Comparison of ENCODE assay signal across 21 cellular contexts in the genomic region with DNA sequence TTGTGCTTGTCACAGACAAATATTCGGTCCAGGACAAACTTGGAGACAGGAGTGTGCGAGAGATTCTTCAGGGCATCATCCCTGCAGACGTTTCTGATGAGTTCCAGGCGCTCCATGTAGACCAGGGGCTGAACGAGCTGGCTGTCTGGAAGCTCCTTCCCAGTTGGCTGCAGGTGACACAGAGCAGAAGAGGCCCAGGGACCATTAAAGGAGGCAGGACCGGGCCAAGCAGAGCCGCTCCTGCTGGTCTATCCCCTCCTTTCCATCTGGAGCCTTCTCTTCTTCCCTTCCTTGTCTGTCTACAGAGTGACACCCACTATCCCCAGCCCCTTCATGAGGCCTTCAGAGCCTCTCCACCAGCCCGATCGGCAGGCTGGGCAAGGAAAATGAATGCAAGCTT. TPM values are rescaled to one million over a fixed set of nuclear protein-coding genes. Genes with fewer than 3 reads are reported as not detected.
DNase-seq lines count a peak whose midpoint lies in the region; ATAC-seq and TF ChIP-seq lines count a peak whose summit lies in the region.
"Had no signal": no experiment of that assay in that cellular context is flagged by ENCODE, and none has a peak within 500 bp of the region (broad histone marks: within the 10 kb centered on the region; RNA-seq: fewer than 3 reads in every experiment).

No MANE protein-coding gene starts in this region.

- CTCF ChIA-PET in activated CD8-positive, alpha-beta memory T cell treated with anti-CD3 and anti-CD28 coated beads, Interleukin-2, amount 10 ng/mL, durations not matched to agents 7 days and 5 days (lab: Charles Lee), result no interaction called here
- CTCF ChIA-PET in GM10248 (lab: Yijun Ruan, JAX), result interaction anchor here (1.0 to 1.7 kb wide), 3 partner anchors 8 to 17 kb away, joined by 3 to 10 read pairs (median 5); no protein-coding TSS in a partner anchor

- TF ChIP-seq CTCF in osteocyte (IDR thresholded peaks at IDR 0.05), result no peak
- TF ChIP-seq CTCF in GM10248 (IDR thresholded peaks at IDR 0.05; ENCODE audit: control extremely low read depth, extremely low read depth, low read depth, missing control alignments), result no peak

- H3K4me3 Mint-ChIP-seq in activated CD8-positive, alpha-beta memory T cell treated with anti-CD3 and anti-CD28 coated beads, Interleukin-2, amount 10 ng/mL, durations not matched to agents 7 days and 5 days, result no peak overlapping the region
- H3K4me3 Mint-ChIP-seq in osteocyte (ENCODE audit: unreplicated experiment), result no peak overlapping the region
- H3K4me3 Mint-ChIP-seq: CD14-positive monocyte; CD4-positive, alpha-beta T cell; CD8-positive, alpha-beta memory T cell; GM23338; HFFc6 had no signal

- DNase-seq in activated CD8-positive, alpha-beta memory T cell treated with anti-CD3 and anti-CD28 coated beads, Interleukin-2, amount 50 U/mL, for 48 hours, result peak; percentile 15
- no peak for DNase-seq in activated CD8-positive, alpha-beta memory T cell treated with anti-CD3 and anti-CD28 coated beads, Interleukin-2, amount 10 ng/mL, durations not matched to agents 7 days and 5 days
- DNase-seq in mesenteric fat pad (ENCODE audit: low spot score) (peak; percentile 47), osteocyte (ENCODE audit: extremely low spot score, unreplicated experiment) (peak; percentile 54), GM10248 (ENCODE audit: extremely low spot score) (no peak), cerebellar nuclear complex (lab: John Stamatoyannopoulos, UW) (no peak), hippocampal formation (lab: John Stamatoyannopoulos, UW) (no peak)
- DNase-seq: 8988T; ACHN; AML-193; BE2C; CD4-positive, alpha-beta T cell; CD8-positive, alpha-beta memory T cell; DMS 273 treated with DMSO at 0.1 percent for 48 hours; DMS79; EL; GDM1; HFFc6 had no signal

- peaks cover 3% of the 10 kb centered on the region for H3K36me3 Mint-ChIP-seq in activated CD8-positive, alpha-beta memory T cell treated with anti-CD3 and anti-CD28 coated beads, Interleukin-2, amount 10 ng/mL, durations not matched to agents 7 days and 5 days
- H3K36me3 Mint-ChIP-seq in osteocyte (ENCODE audit: unreplicated experiment), result peaks cover 24% of the 10 kb centered on the region

- no peaks in the 10 kb centered on the region for H3K4me1 Mint-ChIP-seq in activated CD8-positive, alpha-beta memory T cell treated with anti-CD3 and anti-CD28 coated beads, Interleukin-2, amount 10 ng/mL, durations not matched to agents 7 days and 5 days
- no peaks in the 10 kb centered on the region for H3K4me1 Mint-ChIP-seq in osteocyte (ENCODE audit: unreplicated experiment)
- H3K4me1 Mint-ChIP-seq: CD14-positive monocyte; CD8-positive, alpha-beta memory T cell had no signal

- POLR2A ChIA-PET in GM10248 (lab: Yijun Ruan, JAX), result no interaction called here

- H3K27me3 Mint-ChIP-seq in activated CD8-positive, alpha-beta memory T cell treated with anti-CD3 and anti-CD28 coated beads, Interleukin-2, amount 10 ng/mL, durations not matched to agents 7 days and 5 days, result no peaks in the 10 kb centered on the region
- H3K27me3 Mint-ChIP-seq in osteocyte (ENCODE audit: unreplicated experiment), result no peaks in the 10 kb centered on the region
- H3K27me3 Mint-ChIP-seq: CD4-positive, alpha-beta T cell; CD8-positive, alpha-beta memory T cell had no signal

- no peak overlapping the region for H3K27ac Mint-ChIP-seq in activated CD8-positive, alpha-beta memory T cell treated with anti-CD3 and anti-CD28 coated beads, Interleukin-2, amount 10 ng/mL, durations not matched to agents 7 days and 5 days
- no peak overlapping the region for H3K27ac Mint-ChIP-seq in osteocyte (ENCODE audit: unreplicated experiment)
- H3K27ac Mint-ChIP-seq: CD4-positive, alpha-beta T cell; GM23338; HFFc6 had no signal

- no peaks in the 10 kb centered on the region for H3K9me3 Mint-ChIP-seq in activated CD8-positive, alpha-beta memory T cell treated with anti-CD3 and anti-CD28 coated beads, Interleukin-2, amount 10 ng/mL, durations not matched to agents 7 days and 5 days (ENCODE audit: low read depth)
- no peaks in the 10 kb centered on the region for H3K9me3 Mint-ChIP-seq in osteocyte (ENCODE audit: unreplicated experiment)
- H3K9me3 Mint-ChIP-seq: CD14-positive monocyte; CD4-positive, alpha-beta T cell; CD8-positive, alpha-beta memory T cell; GM23338; HFFc6 had no signal

- ATAC-seq in activated CD8-positive, alpha-beta memory T cell treated with anti-CD3 and anti-CD28 coated beads, Interleukin-2, amount 10 ng/mL, durations not matched to agents 7 days and 5 days, result no peak
- ATAC-seq: A549 had no signal

RNA-seq across cellular contexts. Expression of a gene that starts 19.5 kb away (rescaled TPM):
- total RNA-seq in activated CD8-positive, alpha-beta memory T cell treated with anti-CD3 and anti-CD28 coated beads, Interleukin-2, amount 10 ng/mL, durations not matched to agents 7 days and 5 days, result 10 to 100 TPM in 1 of 2 experiments, 1 to 10 TPM in 1; 8.5 to 14.8 TPM
- 4.1 TPM for total RNA-seq in mesenteric fat pad
- 14.4 and 17.3 TPM in 2 replicates for total RNA-seq in osteocyte

Comparison
In these comparisons a context has a peak if more than half of its experiments do, and no peak if none do; other contexts are left out.
1. DNase-seq: peak in activated CD8-positive, alpha-beta memory T cell treated with anti-CD3 and anti-CD28 coated beads, Interleukin-2, amount 50 U/mL, for 48 hours (single experiment), mesenteric fat pad (single experiment) and osteocyte (single experiment); none in activated CD8-positive, alpha-beta memory T cell treated with anti-CD3 and anti-CD28 coated beads, Interleukin-2, amount 10 ng/mL, durations not matched to agents 7 days and 5 days (single experiment), GM10248 (single experiment), cerebellar nuclear complex (0 of 2) and hippocampal formation (0 of 2).